ENCODE assay signal across 8 cellular contexts in the genomic region with DNA sequence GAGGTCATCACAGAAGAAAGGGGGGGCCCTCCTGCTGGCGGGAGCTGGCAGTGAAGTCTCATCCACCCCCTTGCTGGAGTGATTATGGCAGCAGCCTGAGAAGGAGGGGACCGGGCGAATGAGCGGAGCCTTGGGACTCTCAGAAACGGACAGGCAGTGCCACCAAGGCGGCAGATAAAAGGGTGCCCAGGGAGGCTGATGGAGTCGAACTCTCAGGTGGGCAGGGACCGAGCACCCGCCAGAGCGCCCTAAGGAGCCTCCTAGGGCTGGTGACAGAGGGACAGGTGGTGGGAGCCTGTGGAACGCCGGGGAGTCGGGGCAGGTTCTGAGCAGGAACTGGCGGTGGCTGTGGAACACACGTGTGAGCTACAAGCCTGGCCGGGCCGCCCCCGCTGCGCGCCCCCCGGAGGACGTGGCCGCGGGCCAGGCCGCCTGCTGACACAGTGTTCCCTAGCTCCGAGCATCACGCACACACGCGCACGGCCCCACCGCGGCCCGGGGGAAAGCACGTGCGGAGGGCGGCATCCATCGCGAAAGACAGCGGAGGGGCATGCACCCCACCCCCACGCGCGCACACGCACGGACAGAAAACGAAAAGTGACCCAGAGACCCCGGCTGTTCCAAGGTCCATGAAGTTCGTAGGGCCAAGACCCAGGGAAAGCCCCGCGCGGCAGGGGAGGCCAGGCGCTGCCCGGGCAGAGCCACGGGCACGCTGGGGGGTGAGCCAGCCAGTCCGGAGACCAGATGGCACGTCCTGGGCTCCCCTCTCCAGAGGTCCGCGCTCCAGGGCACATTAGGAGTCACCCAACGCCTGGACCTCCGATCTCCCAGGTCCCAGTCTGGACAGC. TPM values are rescaled to one million over a fixed set of nuclear protein-coding genes. Genes with fewer than 3 reads are reported as not detected.
A peak's percentile ranks its signal among the peaks of the same experiment; 100 is the strongest.
DNase-seq lines count a peak whose midpoint lies in the region; ATAC-seq and TF ChIP-seq lines count a peak whose summit lies in the region.

No MANE protein-coding gene starts in this region.

- H3K4me3 ChIP-seq in ectodermal cell (ENCODE audit: insufficient read depth, low read depth, low read length): peak overlapping the region; percentile 61

- H3K27me3 ChIP-seq in ectodermal cell (ENCODE audit: control insufficient read depth, insufficient read depth, low read length, poor library complexity, severe bottlenecking): peaks cover 25% of the 10 kb centered on the region

- TF ChIP-seq CTCF in VCaP (conservative IDR thresholded peaks at IDR 0.05): no peak

- H3K27ac ChIP-seq in VCaP (peak overlapping the region; percentile 62; the same call in 1 of the 2 replicates), ectodermal cell (ENCODE audit: insufficient read depth, low read depth, low read length, poor library complexity, severe bottlenecking) (no peak overlapping the region)

- ATAC-seq in GM21526 (IDR thresholded peaks at IDR 0.05; ENCODE audit: low FRiP score, unreplicated experiment): peak; percentile 20

- H3K4me1 ChIP-seq in ectodermal cell (ENCODE audit: control insufficient read depth, insufficient read depth, low read length): peaks cover 8% of the 10 kb centered on the region

- no peaks in the 10 kb centered on the region for H3K9me3 ChIP-seq in ectodermal cell (ENCODE audit: control insufficient read depth, low read length)

- DNase-seq in EH (ENCODE audit: low read depth): peak; percentile 50
- peak; percentile 78 for DNase-seq in HuH-7 (ENCODE audit: low spot score)
- peak; percentile 93 for DNase-seq in mesenteric fat pad (ENCODE audit: low spot score)
- peak; percentile 44 for DNase-seq in stimulated activated CD8-positive, alpha-beta memory T cell treated with anti-CD3 and anti-CD28 coated beads, Interleukin-7, amount 100 ng/mL, for 24 hours (ENCODE audit: low read depth)
- DNase-seq in pons (ENCODE audit: low spot score): no peak

- H3K36me3 ChIP-seq in ectodermal cell (ENCODE audit: control insufficient read depth, insufficient read depth, low read length): no peaks in the 10 kb centered on the region

- WGBS in ectodermal cell, 2 experiments: 2% methylated on average over 60 of the region's 60 CpGs

RNA-seq across cellular contexts. Expression of a gene that starts 1.0 kb away (rescaled TPM):
- polyA plus RNA-seq in ectodermal cell (2013, experiment 1 of 4): 11.3 TPM
- polyA plus RNA-seq in ectodermal cell (2013, experiment 2 of 4): 13.3 TPM
- polyA plus RNA-seq in ectodermal cell (2013, experiment 3 of 4): 7.5 TPM
- 8.4 TPM for polyA plus RNA-seq in ectodermal cell (2013, experiment 4 of 4)
- total RNA-seq in mesenteric fat pad: 7.7 TPM

RNA-seq across cellular contexts. Expression of a gene that starts 38.8 kb away (rescaled TPM):
- polyA plus RNA-seq in ectodermal cell (2013, experiment 1 of 4): 249 TPM
- polyA plus RNA-seq in ectodermal cell (2013, experiment 2 of 4): 258 TPM
- 168 TPM for polyA plus RNA-seq in ectodermal cell (2013, experiment 3 of 4)
- 178 TPM for polyA plus RNA-seq in ectodermal cell (2013, experiment 4 of 4)
- total RNA-seq in mesenteric fat pad: 195 TPM

RNA-seq across cellular contexts. Expression of a gene that starts 38.9 kb away (rescaled TPM):
- 105 TPM for polyA plus RNA-seq in ectodermal cell (2013, experiment 1 of 4)
- 85.5 TPM for polyA plus RNA-seq in ectodermal cell (2013, experiment 2 of 4)
- 67.9 TPM for polyA plus RNA-seq in ectodermal cell (2013, experiment 3 of 4)
- 73.0 TPM for polyA plus RNA-seq in ectodermal cell (2013, experiment 4 of 4)
- total RNA-seq in mesenteric fat pad: 21.2 TPM

RNA-seq across cellular contexts. Expression of a gene that starts 53.1 kb away (rescaled TPM):
- 0.72 TPM for polyA plus RNA-seq in ectodermal cell (2013, experiment 1 of 4)
- 0.52 TPM for polyA plus RNA-seq in ectodermal cell (2013, experiment 2 of 4)
- 0.80 TPM for polyA plus RNA-seq in ectodermal cell (2013, experiment 3 of 4)
- polyA plus RNA-seq in ectodermal cell (2013, experiment 4 of 4): 0.73 TPM
- 2.6 TPM for total RNA-seq in mesenteric fat pad
